In genomic region chr3:23272820-23273219, GRCh38 we compare ENCODE assay signal across 12 cellular contexts.
DNase-seq lines count a peak whose midpoint lies in the region; ATAC-seq and TF ChIP-seq lines count a peak whose summit lies in the region.
"Had no signal": no experiment of that assay in that cellular context is flagged by ENCODE, and none has a peak within 500 bp of the region (broad histone marks: within the 10 kb centered on the region; RNA-seq: fewer than 3 reads in every experiment).

No MANE protein-coding gene starts in this region.

- no peaks in the 10 kb centered on the region for H3K9me2 ChIP-seq in PC-3 (replicated peaks; ENCODE audit: low read length)

- no peaks in the 10 kb centered on the region for H4K20me1 ChIP-seq in PC-3 (ENCODE audit: low read length)
- H4K20me1 ChIP-seq: BLaER1 had no signal

- no peaks in the 10 kb centered on the region for H3F3A ChIP-seq in PC-3 (ENCODE audit: low read length, unreplicated experiment)

- no peak overlapping the region for H2AFZ ChIP-seq in PC-3 (ENCODE audit: low read length)

- H3K4me1 ChIP-seq in PC-3 (ENCODE audit: insufficient read depth, low read length): peaks cover 14% of the 10 kb centered on the region
- H3K4me1 ChIP-seq: BLaER1 had no signal

- no peak overlapping the region for H3K9ac ChIP-seq in PC-3 (ENCODE audit: low read length)
- H3K9ac ChIP-seq: BLaER1 had no signal

- peaks cover 15% of the 10 kb centered on the region for H3K36me3 Mint-ChIP-seq in HFFc6 (ENCODE audit: low read depth)

- no peaks in the 10 kb centered on the region for H3K27me3 ChIP-seq in PC-3 (ENCODE audit: low read length)
- H3K27me3 ChIP-seq: BLaER1 had no signal

- H3K9me3 Mint-ChIP-seq in HFFc6: peaks cover 17% of the 10 kb centered on the region
- H3K9me3 Mint-ChIP-seq: CD8-positive, alpha-beta memory T cell had no signal

- H3K4me1 Mint-ChIP-seq in HFFc6 (ENCODE audit: low read depth): peaks cover 23% of the 10 kb centered on the region
- H3K4me1 Mint-ChIP-seq: CD8-positive, alpha-beta memory T cell had no signal

- CTCF ChIA-PET in PC-3 (lab: Charles Lee): no interaction called here

- TF ChIP-seq CTCF in HFFc6 (IDR thresholded peaks at IDR 0.05) (no peak), PC-3 (conservative IDR thresholded peaks at IDR 0.05; ENCODE audit: low read depth, low read length) (no peak)

- no peak overlapping the region for H3K4me2 ChIP-seq in PC-3 (ENCODE audit: low read length)
- H3K4me2 ChIP-seq: BLaER1 had no signal

- no peak for ATAC-seq in PC-3
- no peak for ATAC-seq in activated CD4-positive, CD25-positive, alpha-beta regulatory T cell treated with anti-CD3 and anti-CD28 coated beads, Interleukin-2, amount 50 U/mL, for 24 hours
- ATAC-seq: HCT116 had no signal

- BruUV-seq in PC-3 (replicated peaks; lab: Mats Ljungman, UMichigan): no TSS peak

- H3K4me3 Mint-ChIP-seq in HFFc6: no peak overlapping the region; the same call in 1 of the 2 replicates
- H3K4me3 Mint-ChIP-seq: CD8-positive, alpha-beta memory T cell had no signal

- peaks cover 20% of the 10 kb centered on the region for H3K79me2 ChIP-seq in PC-3 (ENCODE audit: low read length)

- intact Hi-C loops in PC-3 (cut with micrococcal nuclease): loop anchor here (5.0 kb wide), 1 partner anchor 351 kb away; no protein-coding TSS in a partner anchor

- no peaks in the 10 kb centered on the region for H3K27me3 Mint-ChIP-seq in HFFc6 (ENCODE audit: insufficient read depth)
- H3K27me3 Mint-ChIP-seq: CD8-positive, alpha-beta memory T cell had no signal

- POLR2A ChIA-PET in PC-3 (lab: Charles Lee; ENCODE audit: unreplicated experiment): no interaction called here

- H3K27ac ChIP-seq in PC-3 (ENCODE audit: low read length): peak overlapping the region; percentile 23
- H3K27ac ChIP-seq: BLaER1 had no signal

- H3K4me3 ChIP-seq in PC-3 (ENCODE audit: low read length): no peak overlapping the region
- H3K4me3 ChIP-seq: BLaER1 had no signal

- no peaks in the 10 kb centered on the region; the same call in 1 of the 2 replicates for H3K36me3 ChIP-seq in PC-3 (ENCODE audit: low read depth, low read length)

- no peak for DNase-seq in HFFc6
- DNase-seq in PC-3: no peak
- peak; percentile 24 for DNase-seq in myocyte (ENCODE audit: low read depth)
- DNase-seq in GOT3 (lab: John Stamatoyannopoulos, UW): no peak
- DNase-seq in NCI-H69 (lab: John Stamatoyannopoulos, UW): no peak
- DNase-seq: AML-193; CD8-positive, alpha-beta memory T cell; DMS53; GF-D8 had no signal

- peak overlapping the region; percentile 55 for H3K27ac Mint-ChIP-seq in HFFc6
- H3K27ac Mint-ChIP-seq: CD8-positive, alpha-beta memory T cell had no signal

- H3K9me3 ChIP-seq in PC-3 (ENCODE audit: low read length): no peaks in the 10 kb centered on the region
